Comparison of ENCODE assay signal across 1 cellular context in genomic region chr16:57471852-57472664, GRCh38.
A peak's percentile ranks its signal among the peaks of the same experiment; 100 is the strongest.
TF ChIP-seq lines count a peak whose summit lies in the region.

No MANE protein-coding gene starts in this region.

TF ChIP-seq in HepG2, 621 proteins besides CTCF, POLR2A, EP300 and RAD21 (continued from another document and continues in another):
- TF ChIP-seq ZNF281 (CRISPR knock-in tag; IDR thresholded peaks at IDR 0.05; ENCODE audit: borderline replicate concordance) (peak; percentile 60; the same call in 1 of the 2 replicates), ZNF138 (CRISPR knock-in tag; IDR thresholded peaks at IDR 0.05; ENCODE audit: low read depth) (no peak), HDAC2 (CRISPR knock-in tag; IDR thresholded peaks at IDR 0.05) (peak; percentile 77; the same call in 1 of the 2 replicates), ARNT2 (CRISPR knock-in tag; IDR thresholded peaks at IDR 0.05; ENCODE audit: low read depth) (no peak; the same call in 1 of the 2 replicates), ZGPAT (CRISPR knock-in tag; IDR thresholded peaks at IDR 0.05) (peak; percentile 75), HCFC1 (IDR thresholded peaks at IDR 0.05; ENCODE audit: low read depth, low read length) (no peak), ZNF841 (CRISPR knock-in tag; IDR thresholded peaks at IDR 0.05; ENCODE audit: borderline replicate concordance) (no peak), ZSCAN21 (CRISPR knock-in tag; IDR thresholded peaks at IDR 0.05; ENCODE audit: borderline replicate concordance) (no peak), NCOR1 (IDR thresholded peaks at IDR 0.05; ENCODE audit: borderline replicate concordance, low read length) (peak; percentile 93; the same call in 1 of the 2 replicates), ZBTB40 (IDR thresholded peaks at IDR 0.05) (no peak), ZBTB40 (CRISPR knock-in tag; IDR thresholded peaks at IDR 0.05) (no peak), ATF7-NPFF (CRISPR knock-in tag; IDR thresholded peaks at IDR 0.05; ENCODE audit: low read depth) (no peak), HNF4A (CRISPR knock-in tag; IDR thresholded peaks at IDR 0.05) (peak; percentile 97), ZNF280B (CRISPR knock-in tag; IDR thresholded peaks at IDR 0.05; ENCODE audit: borderline replicate concordance) (0 out of 2 replicates have a peak, but pooled peaks have one; percentile 11), HHEX (CRISPR knock-in tag; IDR thresholded peaks at IDR 0.05) (no peak), IRX3 (CRISPR knock-in tag; IDR thresholded peaks at IDR 0.05; ENCODE audit: borderline replicate concordance, low read depth) (no peak), EZH2 (conservative IDR thresholded peaks at IDR 0.05; ENCODE audit: low read depth, low read length) (no peak), ZNF264 (CRISPR knock-in tag; IDR thresholded peaks at IDR 0.05) (0 out of 2 replicates have a peak, but pooled peaks have one; percentile 18), ZNF460 (CRISPR knock-in tag; IDR thresholded peaks at IDR 0.05; ENCODE audit: borderline replicate concordance) (no peak), ATM (IDR thresholded peaks at IDR 0.05; ENCODE audit: borderline replicate concordance) (no peak), GLMP (CRISPR knock-in tag; IDR thresholded peaks at IDR 0.05; ENCODE audit: borderline replicate concordance) (no peak), AFF4 (CRISPR knock-in tag; IDR thresholded peaks at IDR 0.05) (peak; percentile 22; the same call in 1 of the 2 replicates), ETV5 (CRISPR knock-in tag; IDR thresholded peaks at IDR 0.05; ENCODE audit: borderline replicate concordance) (peak; percentile 67; the same call in 1 of the 2 replicates), HNF1A (IDR thresholded peaks at IDR 0.05; ENCODE audit: low read depth) (0 out of 2 replicates have a peak, but pooled peaks have one; percentile 14), HNF1A (CRISPR knock-in tag; IDR thresholded peaks at IDR 0.05; ENCODE audit: borderline replicate concordance) (no peak), SCMH1 (CRISPR knock-in tag; IDR thresholded peaks at IDR 0.05; ENCODE audit: borderline replicate concordance) (no peak)
